ENCODE assay signal across 17 cellular contexts in the genomic region with DNA sequence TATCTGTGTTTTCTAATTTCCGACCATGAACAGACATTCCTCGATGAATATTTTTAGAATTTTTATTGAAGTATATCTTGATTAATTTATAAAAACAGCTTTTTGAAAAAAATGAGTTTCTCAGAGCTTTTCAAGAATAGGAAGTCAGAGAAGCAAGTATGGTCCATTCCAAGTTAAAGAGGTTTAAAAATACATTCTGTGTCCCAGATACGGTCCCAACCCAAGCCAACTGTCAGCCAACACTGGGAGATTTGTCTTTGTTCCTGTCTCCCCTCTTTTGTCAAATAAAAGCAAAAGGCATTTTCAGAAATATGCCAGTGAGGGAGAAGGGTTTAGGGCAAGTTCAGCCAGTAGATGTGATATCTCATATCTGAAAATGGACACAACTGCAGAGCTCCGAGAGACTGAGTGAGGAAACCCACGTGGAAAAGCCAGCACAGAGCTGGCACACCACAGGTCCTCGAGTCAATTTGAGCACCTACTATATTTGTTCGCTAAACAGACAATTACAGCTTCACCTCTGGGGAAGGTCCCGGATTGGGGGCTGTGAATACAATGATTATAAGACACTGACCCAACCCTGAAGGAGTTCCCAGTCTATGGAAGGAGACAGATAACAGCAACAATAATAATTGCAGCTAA. TPM values are rescaled to one million over a fixed set of nuclear protein-coding genes. Genes with fewer than 3 reads are reported as not detected.
A peak's percentile ranks its signal among the peaks of the same experiment; 100 is the strongest.
DNase-seq lines count a peak whose midpoint lies in the region; ATAC-seq and TF ChIP-seq lines count a peak whose summit lies in the region.
"Had no signal": no experiment of that assay in that cellular context is flagged by ENCODE, and none has a peak within 500 bp of the region (broad histone marks: within the 10 kb centered on the region; RNA-seq: fewer than 3 reads in every experiment).

No MANE protein-coding gene starts in this region.

- peak overlapping the region; percentile 0 for H2AFZ ChIP-seq in HCT116 (ENCODE audit: low read depth, low read length, poor library complexity, severe bottlenecking)

- no TSS peak for BruUV-seq in HCT116 (replicated peaks; lab: Mats Ljungman, UMichigan)

- ATAC-seq in Right ventricle myocardium inferior (peak; percentile 55), heart right ventricle (no peak), HCT116 (no peak), left ventricle myocardium superior (peak; percentile 60)

- no peaks in the 10 kb centered on the region for H3K9me2 ChIP-seq in HCT116 (ENCODE audit: insufficient read depth)

- no peak for TF ChIP-seq RAD21 in HCT116 (IDR thresholded peaks at IDR 0.05; ENCODE audit: low read depth)

- WGBS in heart right ventricle, 2 donors, result 27 to 32% methylated on average over 8 of the region's 8 CpGs

- no peak for TF ChIP-seq POLR2A in HCT116 (IDR thresholded peaks at IDR 0.05; ENCODE audit: borderline replicate concordance, extremely low read depth, insufficient read depth, insufficient read length)

- H3K9ac ChIP-seq in HCT116 (ENCODE audit: low read length), result no peak overlapping the region

- no peaks in the 10 kb centered on the region for H3K36me3 ChIP-seq in heart right ventricle
- H3K36me3 ChIP-seq in HCT116 (ENCODE audit: control insufficient read depth in 1 of 2, insufficient read depth in 2 of 2, low read length in 2 of 2), result no peaks in the 10 kb centered on the region
- H3K36me3 ChIP-seq: BE2C had no signal

- no peak overlapping the region for H3K4me2 ChIP-seq in HCT116 (ENCODE audit: low read length)

- no peak for TF ChIP-seq CTCF in heart right ventricle (IDR thresholded peaks at IDR 0.05)
- TF ChIP-seq CTCF in HCT116 (IDR thresholded peaks at IDR 0.05 in 2 of 3, conservative IDR thresholded peaks at IDR 0.05 in 1 of 3; ENCODE audit: borderline replicate concordance in 1 of 3, insufficient read depth in 1 of 3, low read depth in 2 of 3, low read length in 2 of 3), result no peak

- H3K27ac ChIP-seq in heart right ventricle, result no peak overlapping the region
- H3K27ac ChIP-seq in HCT116 (ENCODE audit: low read depth, low read length), result no peak overlapping the region

- POLR2A ChIA-PET in HCT116 (lab: Charles Lee), result no interaction called here

- CTCF ChIA-PET in HCT116 (lab: Charles Lee), result interaction anchor here (1.0 to 1.4 kb wide), 2 partner anchors 8 to 102 kb away, joined by 3 to 4 read pairs; no protein-coding TSS in a partner anchor

- peaks cover 0 to 8% (median 0%) of the 10 kb centered on the region in 11 donors for H3K9me3 ChIP-seq in heart right ventricle
- no peaks in the 10 kb centered on the region for H3K9me3 ChIP-seq in HCT116 (ENCODE audit: control insufficient read depth in 1 of 2, insufficient read depth in 1 of 2, low read depth in 1 of 2, low read length in 2 of 2)
- H3K9me3 ChIP-seq: BE2C, Caco-2 had no signal

- RAD21 ChIA-PET in HCT116 (lab: Charles Lee; ENCODE audit: low non-redundant PET in 1 of 2, low total read pairs in 2 of 2, uncharacterized antibody in 2 of 2, unreplicated experiment in 2 of 2), result no interaction called here

- intact Hi-C loops in Right ventricle myocardium inferior (cut with DNase I), result no loop called here
- intact Hi-C loops in heart right ventricle (cut with DNase I), result no loop called here
- intact Hi-C loops in HCT116 (cut with micrococcal nuclease), result no loop called here
- intact Hi-C loops in left ventricle myocardium superior (cut with micrococcal nuclease), result no loop called here

- H3K79me2 ChIP-seq in HCT116 (ENCODE audit: insufficient read depth, low read length), result no peaks in the 10 kb centered on the region

- no peaks in the 10 kb centered on the region for H3K27me3 ChIP-seq in heart right ventricle
- H3K27me3 ChIP-seq in HCT116 (ENCODE audit: insufficient read depth, low read length), result no peaks in the 10 kb centered on the region
- H3K27me3 ChIP-seq: BE2C had no signal

- H4K20me1 ChIP-seq in HCT116 (ENCODE audit: insufficient read depth), result no peaks in the 10 kb centered on the region

- H3K4me3 ChIP-seq in heart right ventricle (no peak overlapping the region), HCT116 (replicated peaks in 1 of 2; ENCODE audit: low read depth in 1 of 2, low read length in 2 of 2) (no peak overlapping the region)

- H3K4me1 ChIP-seq in heart right ventricle (peaks cover 0 to 21% (median 8%) of the 10 kb centered on the region in 9 donors), HCT116 (ENCODE audit: control insufficient read depth in 1 of 2, insufficient read depth in 2 of 2, low read length in 2 of 2) (peaks cover 0 to 49% of the 10 kb centered on the region in 2 experiments; a peak in 2 of 4 replicates)
- H3K4me1 ChIP-seq: BE2C, Caco-2 had no signal

- DNase-seq in Right ventricle myocardium inferior (ENCODE audit: missing footprints) (no peak), heart right ventricle (no peak), HCT116 (ENCODE audit: low read depth, low spot score) (no peak), NCI-H2227 (lab: John Stamatoyannopoulos, UW; ENCODE audit: unreplicated experiment) (peak; percentile 28), left ventricle myocardium superior (no peak), AG08396 (ENCODE audit: low spot score) (no peak), activated gamma-delta T cell treated with Interleukin-2 at 50 U/mL for 16 hours (no peak), SKM-1 treated with dmso at 0.1 percent for 144 hours (lab: John Stamatoyannopoulos, UW; ENCODE audit: unreplicated experiment) (no peak)
- DNase-seq: BE2C; Caco-2; CD4-positive, CD25-positive, alpha-beta regulatory T cell; GF-D8; GOT3; H7 had no signal

TF ChIP-seq in HCT116, 20 proteins besides CTCF, POLR2A, EP300 and RAD21:
- TF ChIP-seq SIN3A (IDR thresholded peaks at IDR 0.05; ENCODE audit: low read depth), result no peak
- TF ChIP-seq TCF7L2 (IDR thresholded peaks at IDR 0.05; ENCODE audit: borderline replicate concordance, extremely low read depth, insufficient read depth, insufficient read length), result no peak
- TF ChIP-seq SP1 (IDR thresholded peaks at IDR 0.05; ENCODE audit: low read depth), result no peak
- no peak for TF ChIP-seq ZNF274 (IDR thresholded peaks at IDR 0.05; ENCODE audit: low read depth, low read length)
- TF ChIP-seq EZH2 (IDR thresholded peaks at IDR 0.05), result no peak
- no peak for TF ChIP-seq JUND (IDR thresholded peaks at IDR 0.05)
- no peak for TF ChIP-seq CEBPB (IDR thresholded peaks at IDR 0.05; ENCODE audit: low read depth)
- TF ChIP-seq ZFX (IDR thresholded peaks at IDR 0.05), result no peak
- TF ChIP-seq, protein P1, sequence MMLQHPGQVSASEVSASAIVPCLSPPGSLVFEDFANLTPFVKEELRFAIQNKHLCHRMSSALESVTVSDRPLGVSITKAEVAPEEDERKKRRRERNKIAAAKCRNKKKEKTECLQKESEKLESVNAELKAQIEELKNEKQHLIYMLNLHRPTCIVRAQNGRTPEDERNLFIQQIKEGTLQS (IDR thresholded peaks at IDR 0.05), result no peak
- no peak for TF ChIP-seq FOSL1 (IDR thresholded peaks at IDR 0.05; ENCODE audit: low read depth)
- TF ChIP-seq, protein P2, sequence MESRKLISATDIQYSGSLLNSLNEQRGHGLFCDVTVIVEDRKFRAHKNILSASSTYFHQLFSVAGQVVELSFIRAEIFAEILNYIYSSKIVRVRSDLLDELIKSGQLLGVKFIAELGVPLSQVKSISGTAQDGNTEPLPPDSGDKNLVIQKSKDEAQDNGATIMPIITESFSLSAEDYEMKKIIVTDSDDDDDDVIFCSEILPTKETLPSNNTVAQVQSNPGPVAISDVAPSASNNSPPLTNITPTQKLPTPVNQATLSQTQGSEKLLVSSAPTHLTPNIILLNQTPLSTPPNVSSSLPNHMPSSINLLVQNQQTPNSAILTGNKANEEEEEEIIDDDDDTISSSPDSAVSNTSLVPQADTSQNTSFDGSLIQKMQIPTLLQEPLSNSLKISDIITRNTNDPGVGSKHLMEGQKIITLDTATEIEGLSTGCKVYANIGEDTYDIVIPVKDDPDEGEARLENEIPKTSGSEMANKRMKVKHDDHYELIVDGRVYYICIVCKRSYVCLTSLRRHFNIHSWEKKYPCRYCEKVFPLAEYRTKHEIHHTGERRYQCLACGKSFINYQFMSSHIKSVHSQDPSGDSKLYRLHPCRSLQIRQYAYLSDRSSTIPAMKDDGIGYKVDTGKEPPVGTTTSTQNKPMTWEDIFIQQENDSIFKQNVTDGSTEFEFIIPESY (IDR thresholded peaks at IDR 0.05; ENCODE audit: extremely low read depth, insufficient replicate concordance, low read length), result no peak
- TF ChIP-seq CBX3 (IDR thresholded peaks at IDR 0.05; ENCODE audit: low read depth), result no peak
- no peak for TF ChIP-seq ELF1 (IDR thresholded peaks at IDR 0.05; ENCODE audit: borderline replicate concordance, low read depth)
- TF ChIP-seq YY1 (IDR thresholded peaks at IDR 0.05; ENCODE audit: extremely low read depth, insufficient replicate concordance, low read depth, low read length), result no peak
- TF ChIP-seq EGR1 (IDR thresholded peaks at IDR 0.05; ENCODE audit: low read depth), result no peak
- TF ChIP-seq, protein P3, sequence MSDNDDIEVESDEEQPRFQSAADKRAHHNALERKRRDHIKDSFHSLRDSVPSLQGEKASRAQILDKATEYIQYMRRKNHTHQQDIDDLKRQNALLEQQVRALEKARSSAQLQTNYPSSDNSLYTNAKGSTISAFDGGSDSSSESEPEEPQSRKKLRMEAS (IDR thresholded peaks at IDR 0.05), result no peak
- TF ChIP-seq SRF (IDR thresholded peaks at IDR 0.05; ENCODE audit: low read depth), result no peak
TF ChIP-seq in HCT116: peak in this region for 0.

RNA-seq across cellular contexts. Expression of a gene that starts 59.8 kb away (rescaled TPM):
- total RNA-seq in Right ventricle myocardium inferior (not detected), heart right ventricle (1 to 10 TPM in 1 of 10 donors, not detected in 9; 3.0 TPM), HCT116 (2021; ENCODE audit: unreplicated experiment) (0.54 TPM), left ventricle myocardium superior (not detected)
- under 1 TPM in 1 of 2 donors, not detected in 1; 0.17 TPM for polyA plus RNA-seq in heart right ventricle
- 0.09 and 0.21 TPM in 2 replicates for polyA plus RNA-seq in HCT116 (2012)
- total RNA-seq: A172; Caco-2; CD4-positive, CD25-positive, alpha-beta regulatory T cell; Daoy; H7 had no signal
- polyA plus RNA-seq: CD4-positive, CD25-positive, alpha-beta regulatory T cell; IgD-negative memory B cell had no signal

Comparison
In these comparisons a context has a peak if more than half of its experiments do, and no peak if none do; other contexts are left out.
1. ATAC-seq: peak in Right ventricle myocardium inferior (single experiment) and left ventricle myocardium superior (single experiment); none in heart right ventricle (0 of 8) and HCT116 (single experiment).